In the genomic region with DNA sequence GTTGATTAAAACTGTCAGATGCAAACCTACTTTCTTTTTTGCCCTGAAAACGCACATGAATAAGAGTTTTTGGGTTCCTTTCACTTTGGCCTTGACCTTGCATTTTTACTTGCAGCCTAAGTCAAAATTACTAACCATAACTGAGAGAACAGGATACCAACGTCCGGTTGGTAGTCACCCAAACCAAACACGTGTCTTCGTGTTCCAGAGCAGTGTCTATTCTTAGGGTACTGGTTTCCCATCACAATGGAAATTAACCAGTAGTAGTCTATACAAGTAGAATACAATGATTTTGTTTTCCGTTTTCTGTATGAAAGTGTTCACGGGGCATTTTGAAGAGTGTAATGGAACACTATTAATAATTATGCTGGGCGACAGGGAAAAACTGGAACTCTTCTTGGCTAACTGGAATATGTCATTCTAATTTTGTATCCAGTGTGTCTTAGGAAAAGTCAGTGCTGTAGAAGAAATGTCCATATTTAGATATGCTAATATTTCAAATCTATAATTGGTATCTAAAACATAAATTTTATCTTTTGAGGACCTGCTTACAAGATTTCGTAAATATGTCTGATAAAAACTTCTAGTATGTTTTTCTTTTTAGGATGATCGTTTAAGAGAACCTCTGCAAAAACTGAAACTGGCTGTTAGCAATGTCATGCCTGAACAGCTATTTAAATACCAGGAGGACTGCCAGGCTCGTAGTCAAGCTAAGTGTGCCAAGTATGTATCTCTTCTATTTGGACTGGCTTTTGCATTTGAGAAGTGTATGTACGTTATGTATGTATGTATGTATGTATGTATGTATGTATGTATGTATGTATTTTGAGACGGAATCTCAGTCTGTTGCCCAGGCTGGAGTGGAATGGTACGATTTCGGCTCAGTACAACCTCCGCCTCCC, we compare ENCODE assay signal across 19 cellular contexts.
"Had no signal": no experiment of that assay in that cellular context is flagged by ENCODE, and none has a peak within 500 bp of the region (broad histone marks: within the 10 kb centered on the region; RNA-seq: fewer than 3 reads in every experiment).

No MANE protein-coding gene starts in this region.

- H3K4me1 ChIP-seq: foreskin keratinocyte, neural progenitor cell, upper lobe of right lung had no signal

- H3K27ac ChIP-seq: cardiac muscle cell, epithelial cell of prostate, foreskin keratinocyte, neural progenitor cell, skin epidermis, upper lobe of right lung had no signal

- H3K4me3 ChIP-seq: cardiac muscle cell, mucosa of descending colon, neural progenitor cell, skin epidermis, upper lobe of right lung had no signal

- H3K27me3 ChIP-seq: cardiac muscle cell, foreskin keratinocyte, neural progenitor cell, upper lobe of right lung had no signal

- H3K9me3 ChIP-seq: mucosa of descending colon, upper lobe of right lung had no signal

- DNase-seq: activated B cell treated with CpG ODN at 0.5 μM for 24 hours; activated CD4-positive, alpha-beta memory T cell treated with anti-CD3 and anti-CD28 coated beads for 36 hours; activated CD4-positive, alpha-beta T cell treated with anti-CD3 and anti-CD28 coated beads for 4 hours; activated gamma-delta T cell treated with Interleukin-2 at 50 U/mL for 16 hours; activated T-cell treated with anti-CD3 and anti-CD28 coated beads for 4 hours; endodermal cell; foreskin keratinocyte; glutamatergic neuron; kidney; mucosa of descending colon; naive thymus-derived CD4-positive, alpha-beta T cell; stimulated activated naive CD8-positive, alpha-beta T cell treated with anti-CD3 and anti-CD28 coated beads, Interleukin-15, amount 100 ng/mL, for 72 hours; T-cell; upper lobe of right lung had no signal

- ATAC-seq: activated naive CD4-positive, alpha-beta T cell treated with anti-CD3 and anti-CD28 coated beads, Interleukin-2, amount 50 U/mL, for 72 hours; foreskin keratinocyte; mucosa of descending colon; naive thymus-derived CD4-positive, alpha-beta T cell; stimulated activated naive CD8-positive, alpha-beta T cell treated with anti-CD3 and anti-CD28 coated beads, Interleukin-15, amount 100 ng/mL, for 72 hours; T-cell; upper lobe of right lung had no signal
